Comparison of ENCODE assay signal across 19 cellular contexts in genomic region chr18:70385474-70385873, GRCh38.
A peak's percentile ranks its signal among the peaks of the same experiment; 100 is the strongest.
DNase-seq lines count a peak whose midpoint lies in the region; ATAC-seq, FAIRE-seq and TF ChIP-seq lines count a peak whose summit lies in the region.
"Had no signal": no experiment of that assay in that cellular context is flagged by ENCODE, and none has a peak within 500 bp of the region (broad histone marks: within the 10 kb centered on the region; RNA-seq: fewer than 3 reads in every experiment).

No MANE protein-coding gene starts in this region.

- peaks cover 17% of the 10 kb centered on the region for H3K4me1 Mint-ChIP-seq in GM23338
- no peaks in the 10 kb centered on the region for H3K4me1 Mint-ChIP-seq in activated naive CD4-positive, alpha-beta T cell treated with anti-CD3 and anti-CD28 coated beads, Interleukin-2, amount 10 ng/mL, durations not matched to agents 7 days and 5 days
- H3K4me1 Mint-ChIP-seq in activated naive CD8-positive, alpha-beta T cell treated with anti-CD3 and anti-CD28 coated beads, Interleukin-2, amount 50 U/mL, for 24 hours, result no peaks in the 10 kb centered on the region
- H3K4me1 Mint-ChIP-seq: activated naive CD8-positive, alpha-beta T cell treated with anti-CD3 and anti-CD28 coated beads, Interleukin-2, amount 10 ng/mL, durations not matched to agents 7 days and 5 days had no signal

- CTCF ChIA-PET in A549 (lab: Yijun Ruan, JAX), result no interaction called here
- CTCF ChIA-PET in activated naive CD4-positive, alpha-beta T cell treated with anti-CD3 and anti-CD28 coated beads, Interleukin-2, amount 10 ng/mL, durations not matched to agents 7 days and 5 days (lab: Charles Lee), result no interaction called here

- no peaks in the 10 kb centered on the region for H3K79me2 ChIP-seq in GM23338 (replicated peaks; ENCODE audit: insufficient read depth)

- H3K4me1 ChIP-seq in A549, result peaks cover 65% of the 10 kb centered on the region
- H3K4me1 ChIP-seq in GM23338 (ENCODE audit: insufficient read depth), result no peaks in the 10 kb centered on the region
- H3K4me1 ChIP-seq in SJSA1 (replicated peaks), result peaks cover 24% of the 10 kb centered on the region

- ATAC-seq in A549, result no peak
- ATAC-seq in GM23338, result no peak
- no peak for ATAC-seq in activated naive CD8-positive, alpha-beta T cell treated with anti-CD3 and anti-CD28 coated beads, Interleukin-2, amount 50 U/mL, for 24 hours
- ATAC-seq: activated CD8-positive, alpha-beta T cell treated with anti-CD3 and anti-CD28 coated beads, Interleukin-2, amount 10 ng/mL, durations not matched to agents 7 days and 5 days; CD8-positive, alpha-beta T cell; left lobe of liver had no signal

- H3K36me3 ChIP-seq in GM23338 (ENCODE audit: insufficient read depth) (no peaks in the 10 kb centered on the region), SJSA1 (no peaks in the 10 kb centered on the region)
- H3K36me3 ChIP-seq: MG63, Peyer's patch had no signal

- POLR2A ChIA-PET in A549 (lab: Yijun Ruan, JAX), result interaction anchor here (1.7 to 2.3 kb wide), 2 partner anchors 12 to 52 kb away, joined by 8 to 21 read pairs; no protein-coding TSS in a partner anchor

- TF ChIP-seq CTCF in A549 (IDR thresholded peaks at IDR 0.05) (no peak), GM23338 (conservative IDR thresholded peaks at IDR 0.05; ENCODE audit: low read depth in 2 of 2) (no peak)

- H3K27ac ChIP-seq in A549, result peak overlapping the region; percentile 97 to 98
- H3K27ac ChIP-seq in GM23338 (ENCODE audit: low read depth), result no peak overlapping the region
- H3K27ac ChIP-seq in SJSA1, result peak overlapping the region; percentile 72

- no peak for FAIRE-seq in A549 (lab: Jason Lieb, UNC)

- H3K9me3 ChIP-seq in A549 (peaks cover 32% of the 10 kb centered on the region), SJSA1 (replicated peaks) (no peaks in the 10 kb centered on the region)
- H3K9me3 ChIP-seq: MG63, Peyer's patch had no signal

- TF ChIP-seq EP300 in A549 (IDR thresholded peaks at IDR 0.05), result no peak

- no peaks in the 10 kb centered on the region for H3K27me3 ChIP-seq in GM23338 (ENCODE audit: insufficient read depth)
- H3K27me3 ChIP-seq in SJSA1 (replicated peaks), result no peaks in the 10 kb centered on the region
- H3K27me3 ChIP-seq: MG63, Peyer's patch had no signal

- no peak for DNase-seq in A549 (ENCODE audit: low read depth in 1 of 2, low spot score in 1 of 2)
- no peak for DNase-seq in GM23338 (ENCODE audit: low spot score)
- DNase-seq in SJSA1 (ENCODE audit: low read depth in 1 of 2, low spot score in 2 of 2), result no peak
- peak; percentile 35 for DNase-seq in foreskin melanocyte
- no peak for DNase-seq in activated naive CD4-positive, alpha-beta T cell treated with anti-CD3 and anti-CD28 coated beads, Interleukin-2, amount 10 ng/mL, durations not matched to agents 7 days and 5 days
- DNase-seq in T1000 (lab: John Stamatoyannopoulos, UW), result no peak
- DNase-seq in activated CD4-positive, alpha-beta T cell treated with anti-CD3 and anti-CD28 coated beads, Interleukin-2, amount 50 U/mL, for 1 hour, result no peak
- no peak for DNase-seq in activated naive CD8-positive, alpha-beta T cell treated with anti-CD3 and anti-CD28 coated beads, Interleukin-2, amount 50 U/mL, for 24 hours
- DNase-seq: activated CD8-positive, alpha-beta T cell treated with anti-CD3 and anti-CD28 coated beads, Interleukin-2, amount 10 ng/mL, durations not matched to agents 7 days and 5 days; activated naive CD8-positive, alpha-beta T cell treated with anti-CD3 and anti-CD28 coated beads, Interleukin-2, amount 10 ng/mL, durations not matched to agents 7 days and 5 days; activated T-cell treated with anti-CD3 and anti-CD28 coated beads, Interleukin-2, amount 50 U/mL, for 48 hours; CD8-positive, alpha-beta T cell; effector CD4-positive, alpha-beta T cell; MG63; NCI-H187; NCI-H510A; Peyer's patch; stimulated activated CD4-positive, alpha-beta T cell treated with anti-CD3 and anti-CD28 coated beads, Interleukin-4, amount 100 ng/mL, for 1 hour had no signal

- no peak for TF ChIP-seq POLR2A in A549 (IDR thresholded peaks at IDR 0.05; ENCODE audit: low read length)

- H3K4me2 ChIP-seq in A549, result peak overlapping the region; percentile 55; the same call in 2 of the 3 replicates
- H3K4me2 ChIP-seq in GM23338, result no peak overlapping the region

- H3K4me3 ChIP-seq in A549 (no peak overlapping the region), GM23338 (no peak overlapping the region), SJSA1 (no peak overlapping the region)
- H3K4me3 ChIP-seq: MG63, Peyer's patch had no signal

- H3K4me3 Mint-ChIP-seq in GM23338, result no peak overlapping the region
- H3K4me3 Mint-ChIP-seq in activated naive CD4-positive, alpha-beta T cell treated with anti-CD3 and anti-CD28 coated beads, Interleukin-2, amount 10 ng/mL, durations not matched to agents 7 days and 5 days, result no peak overlapping the region
- H3K4me3 Mint-ChIP-seq in activated naive CD8-positive, alpha-beta T cell treated with anti-CD3 and anti-CD28 coated beads, Interleukin-2, amount 50 U/mL, for 24 hours, result no peak overlapping the region
- H3K4me3 Mint-ChIP-seq: activated CD8-positive, alpha-beta T cell treated with anti-CD3 and anti-CD28 coated beads, Interleukin-2, amount 10 ng/mL, durations not matched to agents 7 days and 5 days; activated naive CD8-positive, alpha-beta T cell treated with anti-CD3 and anti-CD28 coated beads, Interleukin-2, amount 10 ng/mL, durations not matched to agents 7 days and 5 days; CD8-positive, alpha-beta T cell had no signal

- no peaks in the 10 kb centered on the region for H3K36me3 Mint-ChIP-seq in GM23338 (ENCODE audit: low read depth)
- no peaks in the 10 kb centered on the region for H3K36me3 Mint-ChIP-seq in activated naive CD4-positive, alpha-beta T cell treated with anti-CD3 and anti-CD28 coated beads, Interleukin-2, amount 10 ng/mL, durations not matched to agents 7 days and 5 days
- no peaks in the 10 kb centered on the region for H3K36me3 Mint-ChIP-seq in activated naive CD8-positive, alpha-beta T cell treated with anti-CD3 and anti-CD28 coated beads, Interleukin-2, amount 50 U/mL, for 24 hours (ENCODE audit: low read depth)
- H3K36me3 Mint-ChIP-seq: activated naive CD8-positive, alpha-beta T cell treated with anti-CD3 and anti-CD28 coated beads, Interleukin-2, amount 10 ng/mL, durations not matched to agents 7 days and 5 days; CD8-positive, alpha-beta T cell had no signal

- H3K27me3 Mint-ChIP-seq in GM23338 (ENCODE audit: insufficient read depth, low read depth, poor library complexity), result peaks cover 7% of the 10 kb centered on the region
- H3K27me3 Mint-ChIP-seq in activated naive CD4-positive, alpha-beta T cell treated with anti-CD3 and anti-CD28 coated beads, Interleukin-2, amount 10 ng/mL, durations not matched to agents 7 days and 5 days, result no peaks in the 10 kb centered on the region
- no peaks in the 10 kb centered on the region for H3K27me3 Mint-ChIP-seq in activated naive CD8-positive, alpha-beta T cell treated with anti-CD3 and anti-CD28 coated beads, Interleukin-2, amount 50 U/mL, for 24 hours
- H3K27me3 Mint-ChIP-seq: activated naive CD8-positive, alpha-beta T cell treated with anti-CD3 and anti-CD28 coated beads, Interleukin-2, amount 10 ng/mL, durations not matched to agents 7 days and 5 days had no signal

- H3K27ac Mint-ChIP-seq in GM23338, result no peak overlapping the region
- H3K27ac Mint-ChIP-seq in activated naive CD4-positive, alpha-beta T cell treated with anti-CD3 and anti-CD28 coated beads, Interleukin-2, amount 10 ng/mL, durations not matched to agents 7 days and 5 days, result no peak overlapping the region
- no peak overlapping the region for H3K27ac Mint-ChIP-seq in activated naive CD8-positive, alpha-beta T cell treated with anti-CD3 and anti-CD28 coated beads, Interleukin-2, amount 50 U/mL, for 24 hours
- H3K27ac Mint-ChIP-seq: activated CD8-positive, alpha-beta T cell treated with anti-CD3 and anti-CD28 coated beads, Interleukin-2, amount 10 ng/mL, durations not matched to agents 7 days and 5 days; activated naive CD8-positive, alpha-beta T cell treated with anti-CD3 and anti-CD28 coated beads, Interleukin-2, amount 10 ng/mL, durations not matched to agents 7 days and 5 days; CD8-positive, alpha-beta T cell had no signal

- H2AFZ ChIP-seq in GM23338, result peak overlapping the region; percentile 80

- H3K9me2 ChIP-seq in GM23338 (ENCODE audit: insufficient read depth), result 0 out of 2 replicates have a peak, but pooled peaks cover 3% of the 10 kb centered on the region

- no peak for TF ChIP-seq RAD21 in A549 (conservative IDR thresholded peaks at IDR 0.05 in 1 of 2, IDR thresholded peaks at IDR 0.05 in 1 of 2)

- H3K9me3 Mint-ChIP-seq in GM23338, result no peaks in the 10 kb centered on the region; the same call in 2 of the 3 replicates
- H3K9me3 Mint-ChIP-seq in activated naive CD4-positive, alpha-beta T cell treated with anti-CD3 and anti-CD28 coated beads, Interleukin-2, amount 10 ng/mL, durations not matched to agents 7 days and 5 days, result no peaks in the 10 kb centered on the region
- no peaks in the 10 kb centered on the region for H3K9me3 Mint-ChIP-seq in activated naive CD8-positive, alpha-beta T cell treated with anti-CD3 and anti-CD28 coated beads, Interleukin-2, amount 50 U/mL, for 24 hours
- H3K9me3 Mint-ChIP-seq: activated naive CD8-positive, alpha-beta T cell treated with anti-CD3 and anti-CD28 coated beads, Interleukin-2, amount 10 ng/mL, durations not matched to agents 7 days and 5 days; CD8-positive, alpha-beta T cell had no signal

- no peaks in the 10 kb centered on the region for H3F3A ChIP-seq in GM23338 (replicated peaks; ENCODE audit: low read depth)

- H4K20me1 ChIP-seq in GM23338 (replicated peaks; ENCODE audit: insufficient read depth), result no peaks in the 10 kb centered on the region

TF ChIP-seq in A549, 52 proteins besides CTCF, POLR2A, EP300 and RAD21:
- TF ChIP-seq MAZ (IDR thresholded peaks at IDR 0.05; ENCODE audit: borderline replicate concordance, low read depth, low read length), result no peak
- TF ChIP-seq ZC3H11A (IDR thresholded peaks at IDR 0.05), result no peak
- TF ChIP-seq RARB (CRISPR knock-in tag; IDR thresholded peaks at IDR 0.05), result no peak

TF ChIP-seq in GM23338, 12 proteins besides CTCF, POLR2A, EP300 and RAD21 (continues in another document):
- TF ChIP-seq POLR2AphosphoS5 (IDR thresholded peaks at IDR 0.05; ENCODE audit: low read depth), result no peak
- no peak for TF ChIP-seq ZNF331 (CRISPR knock-in tag; IDR thresholded peaks at IDR 0.05; ENCODE audit: low read depth)
- TF ChIP-seq EZH2 (IDR thresholded peaks at IDR 0.05; ENCODE audit: low read depth, unreplicated experiment), result no peak
- no peak for TF ChIP-seq JUNB (IDR thresholded peaks at IDR 0.05; ENCODE audit: unreplicated experiment)
- no peak for TF ChIP-seq ETS1 (IDR thresholded peaks at IDR 0.05)
- TF ChIP-seq CREB1 (CRISPR knock-in tag; IDR thresholded peaks at IDR 0.05; ENCODE audit: low read depth), result no peak
